In genomic region chr13:43804461-43805070, GRCh38 we compare ENCODE assay signal across 8 cellular contexts. TPM values are rescaled to one million over a fixed set of nuclear protein-coding genes. Genes with fewer than 3 reads are reported as not detected.
DNase-seq lines count a peak whose midpoint lies in the region; ATAC-seq and TF ChIP-seq lines count a peak whose summit lies in the region.

No MANE protein-coding gene starts in this region.

- H3K9me3 ChIP-seq in skeletal muscle satellite cell (replicated peaks; ENCODE audit: low read length): no peaks in the 10 kb centered on the region

- H3K36me3 ChIP-seq in skeletal muscle satellite cell (ENCODE audit: insufficient read depth, low read length): no peaks in the 10 kb centered on the region

- H3K4me2 ChIP-seq in skeletal muscle satellite cell (ENCODE audit: low read length): peak overlapping the region; percentile 69

- H3K27ac ChIP-seq in angular gyrus (ENCODE audit: low read depth, low read length): peak overlapping the region; percentile 83

- DNase-seq in AG09309 (ENCODE audit: low read depth) (no peak), GM13977 (ENCODE audit: low spot score) (peak; percentile 45), NCI-H2196 treated with DMSO at 0.1 percent for 48 hours (lab: John Stamatoyannopoulos, UW; ENCODE audit: unreplicated experiment) (peak; percentile 1), left ventricle myocardium superior (no peak), cortex of kidney (lab: John Stamatoyannopoulos, UW) (no peak)
- DNase-seq in activated T-helper 1 cell treated with anti-CD3 and anti-CD28 coated beads, Interleukin-12 subunit alpha, Interleukin-12 subunit beta, Interleukin-2, Interleukin-4 antibody, amounts not matched to agents 30 ng/mL and 10 ng/mL and 1 ng/mL, durations not matched to agents 14 hours and 24 hours and 36 hours (ENCODE audit: low spot score): no peak

- H3K4me3 ChIP-seq in AG09309 (ENCODE audit: control insufficient read depth, low read depth, low read length) (peak overlapping the region; percentile 9; the same call in 1 of the 2 replicates), skeletal muscle satellite cell (ENCODE audit: low read length) (peak overlapping the region; percentile 43)

- in situ Hi-C loops in GM13977 (cut with MboI; ENCODE audit: low pct_unique_long_range_greater_than_20kb, low sequenced_read_pairs, unreplicated experiment): loop anchor here (25.0 kb wide), 1 partner anchor 717 kb away; no protein-coding TSS in a partner anchor

- no peak overlapping the region for H3K27ac Mint-ChIP-seq in activated T-helper 1 cell treated with anti-CD3 and anti-CD28 coated beads, Interleukin-12 subunit alpha, Interleukin-12 subunit beta, Interleukin-2, Interleukin-4 antibody, amounts not matched to agents 30 ng/mL and 10 ng/mL and 1 ng/mL, durations not matched to agents 14 hours and 24 hours and 36 hours

- peaks cover 4% of the 10 kb centered on the region for H3K4me1 Mint-ChIP-seq in activated T-helper 1 cell treated with anti-CD3 and anti-CD28 coated beads, Interleukin-12 subunit alpha, Interleukin-12 subunit beta, Interleukin-2, Interleukin-4 antibody, amounts not matched to agents 30 ng/mL and 10 ng/mL and 1 ng/mL, durations not matched to agents 14 hours and 24 hours and 36 hours (ENCODE audit: low read depth)

- peaks cover 12% of the 10 kb centered on the region for H3K4me1 ChIP-seq in skeletal muscle satellite cell (ENCODE audit: control insufficient read depth, insufficient read depth, low read length)

- peak; percentile 48 for ATAC-seq in left ventricle myocardium superior

- peaks cover 3% of the 10 kb centered on the region for H3K27me3 Mint-ChIP-seq in activated T-helper 1 cell treated with anti-CD3 and anti-CD28 coated beads, Interleukin-12 subunit alpha, Interleukin-12 subunit beta, Interleukin-2, Interleukin-4 antibody, amounts not matched to agents 30 ng/mL and 10 ng/mL and 1 ng/mL, durations not matched to agents 14 hours and 24 hours and 36 hours (ENCODE audit: insufficient read depth)

- H3K36me3 Mint-ChIP-seq in activated T-helper 1 cell treated with anti-CD3 and anti-CD28 coated beads, Interleukin-12 subunit alpha, Interleukin-12 subunit beta, Interleukin-2, Interleukin-4 antibody, amounts not matched to agents 30 ng/mL and 10 ng/mL and 1 ng/mL, durations not matched to agents 14 hours and 24 hours and 36 hours (ENCODE audit: low read depth): no peaks in the 10 kb centered on the region

- peak; percentile 26 for TF ChIP-seq CTCF in AG09309 (IDR thresholded peaks at IDR 0.05; ENCODE audit: control insufficient read depth, insufficient read depth, low read depth, low read length, missing control alignments)
- peak; percentile 47 for TF ChIP-seq CTCF in GM13977 (IDR thresholded peaks at IDR 0.05; ENCODE audit: extremely low read depth, insufficient read depth, missing control alignments)

- peak overlapping the region; percentile 32 for H3K9ac ChIP-seq in skeletal muscle satellite cell (ENCODE audit: low read depth, low read length)

- no peak overlapping the region for H3K4me3 Mint-ChIP-seq in activated T-helper 1 cell treated with anti-CD3 and anti-CD28 coated beads, Interleukin-12 subunit alpha, Interleukin-12 subunit beta, Interleukin-2, Interleukin-4 antibody, amounts not matched to agents 30 ng/mL and 10 ng/mL and 1 ng/mL, durations not matched to agents 14 hours and 24 hours and 36 hours

- no peaks in the 10 kb centered on the region for H3K9me3 Mint-ChIP-seq in activated T-helper 1 cell treated with anti-CD3 and anti-CD28 coated beads, Interleukin-12 subunit alpha, Interleukin-12 subunit beta, Interleukin-2, Interleukin-4 antibody, amounts not matched to agents 30 ng/mL and 10 ng/mL and 1 ng/mL, durations not matched to agents 14 hours and 24 hours and 36 hours

- intact Hi-C loops in left ventricle myocardium superior (cut with micrococcal nuclease): loop anchor here (10.0 kb wide), 2 partner anchors 720 to 1200 kb away; no protein-coding TSS in a partner anchor
- intact Hi-C loops in activated T-helper 1 cell treated with anti-CD3 and anti-CD28 coated beads, Interleukin-12 subunit alpha, Interleukin-12 subunit beta, Interleukin-2, Interleukin-4 antibody, amounts not matched to agents 30 ng/mL and 10 ng/mL and 1 ng/mL, durations not matched to agents 14 hours and 24 hours and 36 hours (cut with micrococcal nuclease): loop anchor here (1.0 to 5.0 kb wide), 3 partner anchors 68 to 1210 kb away; no protein-coding TSS in a partner anchor

- no peaks in the 10 kb centered on the region for H3K27me3 ChIP-seq in skeletal muscle satellite cell (ENCODE audit: control insufficient read depth, insufficient read depth, low read length)

RNA-seq across cellular contexts. Expression of gene ENOX1, which starts 17.8 kb away (rescaled TPM):
- 6.8 TPM for total RNA-seq in left ventricle myocardium superior
- 6.6 and 10.5 TPM in 2 replicates for total RNA-seq in skeletal muscle satellite cell (2012; rRNA removed)
- 0.08 and 0.17 TPM in 2 replicates for total RNA-seq in activated T-helper 1 cell treated with anti-CD3 and anti-CD28 coated beads, Interleukin-12 subunit alpha, Interleukin-12 subunit beta, Interleukin-2, Interleukin-4 antibody, amounts not matched to agents 30 ng/mL and 10 ng/mL and 1 ng/mL, durations not matched to agents 14 hours and 24 hours and 36 hours

Comparison
In these comparisons a context has a peak if more than half of its experiments do, and no peak if none do; other contexts are left out.
1. DNase-seq: peak in GM13977 (single experiment) and NCI-H2196 treated with DMSO at 0.1 percent for 48 hours (single experiment); none in AG09309 (single experiment), left ventricle myocardium superior (single experiment), cortex of kidney (single experiment) and activated T-helper 1 cell treated with anti-CD3 and anti-CD28 coated beads, Interleukin-12 subunit alpha, Interleukin-12 subunit beta, Interleukin-2, Interleukin-4 antibody, amounts not matched to agents 30 ng/mL and 10 ng/mL and 1 ng/mL, durations not matched to agents 14 hours and 24 hours and 36 hours (single experiment).